1 cellular context compared by ENCODE assay signal in genomic region chr22:41968601-41969000, GRCh38.
TF ChIP-seq lines count a peak whose summit lies in the region.

No MANE protein-coding gene starts in this region.

TF ChIP-seq in H1, 55 proteins besides CTCF, POLR2A, EP300 and RAD21:
- no peak for TF ChIP-seq HDAC6 (IDR thresholded peaks at IDR 0.05; ENCODE audit: low read depth, low read length)
- TF ChIP-seq ASH2L (IDR thresholded peaks at IDR 0.05; ENCODE audit: low read length), result no peak
- TF ChIP-seq ATF2 (IDR thresholded peaks at IDR 0.05; ENCODE audit: low read length), result no peak
- TF ChIP-seq SAP30 (IDR thresholded peaks at IDR 0.05; ENCODE audit: insufficient read depth, insufficient replicate concordance, low read length), result no peak
- no peak for TF ChIP-seq GABPA (IDR thresholded peaks at IDR 0.05; ENCODE audit: borderline replicate concordance, insufficient read depth, low read length)
- no peak for TF ChIP-seq SIN3A (conservative IDR thresholded peaks at IDR 0.05 in 1 of 2, IDR thresholded peaks at IDR 0.05 in 1 of 2; ENCODE audit: low read depth in 1 of 2, low read length in 2 of 2)
- no peak for TF ChIP-seq TBP (IDR thresholded peaks at IDR 0.05; ENCODE audit: low read depth, low read length)
- TF ChIP-seq KDM1A (IDR thresholded peaks at IDR 0.05; ENCODE audit: borderline replicate concordance, low read length), result no peak
- no peak for TF ChIP-seq CHD1 (IDR thresholded peaks at IDR 0.05; ENCODE audit: low read depth, low read length)
- TF ChIP-seq CHD2 (IDR thresholded peaks at IDR 0.05; ENCODE audit: low read length), result no peak
- no peak for TF ChIP-seq YY1 (IDR thresholded peaks at IDR 0.05; ENCODE audit: low read depth, low read length)
- no peak for TF ChIP-seq BRCA1 (IDR thresholded peaks at IDR 0.05; ENCODE audit: low read depth, low read length)
- no peak for TF ChIP-seq ZNF274 (IDR thresholded peaks at IDR 0.05; ENCODE audit: borderline replicate concordance, extremely low read depth, low read length)
- TF ChIP-seq MAFK (IDR thresholded peaks at IDR 0.05; ENCODE audit: low read depth, low read length), result no peak
- TF ChIP-seq SIRT6 (IDR thresholded peaks at IDR 0.05; ENCODE audit: low read length), result no peak
- TF ChIP-seq USF2 (IDR thresholded peaks at IDR 0.05; ENCODE audit: low read length), result no peak
- no peak for TF ChIP-seq GTF2F1 (IDR thresholded peaks at IDR 0.05; ENCODE audit: borderline replicate concordance, low read depth, low read length)
- no peak for TF ChIP-seq EZH2 (IDR thresholded peaks at IDR 0.05; ENCODE audit: low read depth, low read length, severe bottlenecking)
